ENCODE assay signal across 13 cellular contexts in the genomic region with DNA sequence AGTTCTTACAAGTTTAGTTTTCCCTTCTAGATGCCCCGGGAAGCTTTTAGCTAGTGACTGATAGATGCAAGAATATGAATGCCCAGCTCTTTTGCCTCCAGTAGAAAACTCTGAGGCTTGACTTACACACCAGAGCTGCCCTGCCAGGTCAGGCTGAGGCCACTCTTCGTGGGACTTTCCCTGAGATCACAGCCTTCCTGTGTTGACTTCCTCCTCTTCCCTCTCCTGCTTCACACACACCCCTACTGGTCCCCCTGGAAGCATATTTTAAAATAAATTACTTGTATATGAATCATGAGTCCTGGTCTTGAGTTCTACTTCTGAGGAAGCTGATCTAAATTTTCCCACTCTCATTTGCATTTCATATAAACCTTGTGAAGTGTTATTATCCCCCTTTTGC.
DNase-seq lines count a peak whose midpoint lies in the region; ATAC-seq and TF ChIP-seq lines count a peak whose summit lies in the region.
"Had no signal": no experiment of that assay in that cellular context is flagged by ENCODE, and none has a peak within 500 bp of the region (broad histone marks: within the 10 kb centered on the region; RNA-seq: fewer than 3 reads in every experiment).

No MANE protein-coding gene starts in this region.

- no peaks in the 10 kb centered on the region for H3K36me3 Mint-ChIP-seq in natural killer cell treated with Interleukin-12 subunit alpha and Interleukin-12 subunit beta and Interleukin-15 and Interleukin-18, amount 100 ng/mL, for 72 hours
- H3K36me3 Mint-ChIP-seq: activated naive CD8-positive, alpha-beta T cell treated with anti-CD3 and anti-CD28 coated beads, Interleukin-2, amount 10 ng/mL, durations not matched to agents 7 days and 5 days had no signal

- no peak overlapping the region for H3K27ac Mint-ChIP-seq in natural killer cell treated with Interleukin-12 subunit alpha and Interleukin-12 subunit beta and Interleukin-15 and Interleukin-18, amount 100 ng/mL, for 72 hours
- H3K27ac Mint-ChIP-seq: activated naive CD8-positive, alpha-beta T cell treated with anti-CD3 and anti-CD28 coated beads, Interleukin-2, amount 10 ng/mL, durations not matched to agents 7 days and 5 days; activated T-cell treated with anti-CD3 and anti-CD28 coated beads, Interleukin-2, amount 50 U/mL, for 24 hours had no signal

- no peaks in the 10 kb centered on the region for H3K9me3 ChIP-seq in mucosa of descending colon
- H3K9me3 ChIP-seq in effector memory CD4-positive, alpha-beta T cell (ENCODE audit: control insufficient read depth, low read length) = no peaks in the 10 kb centered on the region
- H3K9me3 ChIP-seq: colonic mucosa had no signal

- intact Hi-C loops in mucosa of descending colon (cut with DNase I, micrococcal nuclease) = no loop called here

- H3K4me1 ChIP-seq in mucosa of descending colon (ENCODE audit: low read depth) = no peaks in the 10 kb centered on the region
- H3K4me1 ChIP-seq in effector memory CD4-positive, alpha-beta T cell (ENCODE audit: control insufficient read depth, insufficient read depth, low read length, poor library complexity, severe bottlenecking) = no peaks in the 10 kb centered on the region
- H3K4me1 ChIP-seq: colonic mucosa had no signal

- H3K4me3 Mint-ChIP-seq in natural killer cell treated with Interleukin-12 subunit alpha and Interleukin-12 subunit beta and Interleukin-15 and Interleukin-18, amount 100 ng/mL, for 72 hours = no peak overlapping the region
- H3K4me3 Mint-ChIP-seq: activated naive CD8-positive, alpha-beta T cell treated with anti-CD3 and anti-CD28 coated beads, Interleukin-2, amount 10 ng/mL, durations not matched to agents 7 days and 5 days; activated T-cell treated with anti-CD3 and anti-CD28 coated beads, Interleukin-2, amount 50 U/mL, for 24 hours had no signal

- H3K9me3 Mint-ChIP-seq in natural killer cell treated with Interleukin-12 subunit alpha and Interleukin-12 subunit beta and Interleukin-15 and Interleukin-18, amount 100 ng/mL, for 72 hours = no peaks in the 10 kb centered on the region
- H3K9me3 Mint-ChIP-seq: activated naive CD8-positive, alpha-beta T cell treated with anti-CD3 and anti-CD28 coated beads, Interleukin-2, amount 10 ng/mL, durations not matched to agents 7 days and 5 days; activated T-cell treated with anti-CD3 and anti-CD28 coated beads, Interleukin-2, amount 50 U/mL, for 24 hours had no signal

- H3K4me1 Mint-ChIP-seq in natural killer cell treated with Interleukin-12 subunit alpha and Interleukin-12 subunit beta and Interleukin-15 and Interleukin-18, amount 100 ng/mL, for 72 hours (ENCODE audit: low read depth in 2 of 2) = peaks cover 0 to 3% of the 10 kb centered on the region in 2 donors
- H3K4me1 Mint-ChIP-seq: activated naive CD8-positive, alpha-beta T cell treated with anti-CD3 and anti-CD28 coated beads, Interleukin-2, amount 10 ng/mL, durations not matched to agents 7 days and 5 days had no signal

- TF ChIP-seq CTCF in epithelial cell of esophagus (IDR thresholded peaks at IDR 0.05; ENCODE audit: insufficient read depth, low read depth, low read length, missing control alignments) = no peak
- TF ChIP-seq CTCF in mucosa of descending colon (IDR thresholded peaks at IDR 0.05) = no peak

- DNase-seq in EH (ENCODE audit: low read depth) (peak; percentile 63), M059J (ENCODE audit: low read depth) (peak; percentile 0), epithelial cell of esophagus (ENCODE audit: low read depth) (peak; percentile 1), mucosa of descending colon (no peak), retina (no peak), NCI-H1092 treated with DMSO at 0.1 percent for 48 hours (lab: John Stamatoyannopoulos, UW) (no peak)
- no peak for DNase-seq in effector memory CD4-positive, alpha-beta T cell
- DNase-seq in natural killer cell treated with Interleukin-12 subunit alpha and Interleukin-12 subunit beta and Interleukin-15 and Interleukin-18, amount 100 ng/mL, for 72 hours (ENCODE audit: low spot score) = no peak
- DNase-seq: activated CD4-positive, alpha-beta T cell treated with anti-CD3 and anti-CD28 coated beads for 48 hours; activated naive CD8-positive, alpha-beta T cell treated with anti-CD3 and anti-CD28 coated beads, Interleukin-2, amount 10 ng/mL, durations not matched to agents 7 days and 5 days; activated T-cell treated with anti-CD3 and anti-CD28 coated beads, Interleukin-2, amount 50 U/mL, for 24 hours; colonic mucosa; stimulated activated CD4-positive, alpha-beta T cell treated with anti-CD3 and anti-CD28 coated beads, Interleukin-12 subunit alpha, Interleukin-12 subunit beta, amount 100 ng/mL, for 4 hours had no signal

- H3K27me3 ChIP-seq in effector memory CD4-positive, alpha-beta T cell (replicated peaks; ENCODE audit: control insufficient read depth, insufficient read depth, low read length, poor library complexity, severe bottlenecking) = no peaks in the 10 kb centered on the region
- H3K27me3 ChIP-seq: colonic mucosa had no signal

- no peak overlapping the region for H3K27ac ChIP-seq in effector memory CD4-positive, alpha-beta T cell (ENCODE audit: insufficient read depth, low read length, poor library complexity, severe bottlenecking)
- H3K27ac ChIP-seq: colonic mucosa had no signal

- H3K27me3 Mint-ChIP-seq in natural killer cell treated with Interleukin-12 subunit alpha and Interleukin-12 subunit beta and Interleukin-15 and Interleukin-18, amount 100 ng/mL, for 72 hours = peaks cover 3 to 25% of the 10 kb centered on the region in 2 donors
- H3K27me3 Mint-ChIP-seq: activated naive CD8-positive, alpha-beta T cell treated with anti-CD3 and anti-CD28 coated beads, Interleukin-2, amount 10 ng/mL, durations not matched to agents 7 days and 5 days; activated T-cell treated with anti-CD3 and anti-CD28 coated beads, Interleukin-2, amount 50 U/mL, for 24 hours had no signal

- H3K36me3 ChIP-seq in mucosa of descending colon (ENCODE audit: low read depth) = no peaks in the 10 kb centered on the region
- H3K36me3 ChIP-seq in effector memory CD4-positive, alpha-beta T cell (ENCODE audit: control insufficient read depth, insufficient read depth, low read length) = no peaks in the 10 kb centered on the region
- H3K36me3 ChIP-seq: colonic mucosa had no signal

- ATAC-seq in mucosa of descending colon = peak; percentile 73
- no peak for ATAC-seq in natural killer cell treated with Interleukin-12 subunit alpha and Interleukin-12 subunit beta and Interleukin-15 and Interleukin-18, amount 100 ng/mL, for 72 hours

- H3K4me3 ChIP-seq in epithelial cell of esophagus (ENCODE audit: low read length) = no peak overlapping the region
- no peak overlapping the region for H3K4me3 ChIP-seq in mucosa of descending colon
- H3K4me3 ChIP-seq in effector memory CD4-positive, alpha-beta T cell (ENCODE audit: insufficient read depth, low read depth, low read length, poor library complexity, severe bottlenecking) = no peak overlapping the region
- H3K4me3 ChIP-seq: colonic mucosa had no signal

Comparison
In these comparisons a context has a peak if more than half of its experiments do, and no peak if none do; other contexts are left out.
1. DNase-seq: peak in EH (single experiment), M059J (single experiment) and epithelial cell of esophagus (single experiment); none in mucosa of descending colon (0 of 3), retina (single experiment), effector memory CD4-positive, alpha-beta T cell (0 of 3), NCI-H1092 treated with DMSO at 0.1 percent for 48 hours (single experiment) and natural killer cell treated with Interleukin-12 subunit alpha and Interleukin-12 subunit beta and Interleukin-15 and Interleukin-18, amount 100 ng/mL, for 72 hours (single experiment).